8 cellular contexts compared by ENCODE assay signal in the genomic region with DNA sequence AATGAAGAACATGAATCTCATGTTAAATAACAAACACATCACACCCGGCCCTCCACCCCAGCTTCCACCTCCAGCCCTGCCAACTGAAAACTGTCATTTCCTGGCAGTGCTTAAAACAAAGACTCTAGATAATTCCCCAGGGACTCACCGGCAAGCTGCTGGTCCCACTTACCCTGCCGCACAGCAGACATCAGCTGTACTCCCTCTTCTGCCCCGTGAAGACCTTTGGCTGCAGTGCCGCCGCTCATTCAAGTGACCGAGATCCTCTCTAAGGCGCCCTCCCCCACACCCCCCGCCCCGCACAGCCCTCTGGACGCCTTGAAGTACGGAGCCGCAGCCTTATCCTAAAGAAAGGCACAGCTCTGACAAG. TPM values are rescaled to one million over a fixed set of nuclear protein-coding genes. Genes with fewer than 3 reads are reported as not detected.
DNase-seq lines count a peak whose midpoint lies in the region; ATAC-seq and TF ChIP-seq lines count a peak whose summit lies in the region.

No MANE protein-coding gene starts in this region.

- no peaks in the 10 kb centered on the region for H3K9me3 Mint-ChIP-seq in neural progenitor cell

- DNase-seq in activated CD4-positive, CD25-positive, alpha-beta regulatory T cell treated with anti-CD3 and anti-CD28 coated beads, Interleukin-2, amount 50 U/mL, for 72 hours: peak; percentile 39
- DNase-seq in activated CD4-positive, CD25-positive, alpha-beta regulatory T cell (lab: John Stamatoyannopoulos, UW): no peak
- DNase-seq in NCI-H1694 (lab: John Stamatoyannopoulos, UW): peak; percentile 71
- peak; percentile 77 for DNase-seq in activated effector memory CD4-positive, alpha-beta T cell treated with anti-CD3 and anti-CD28 coated beads, Interleukin-2, amount 50 U/mL, for 16 hours
- no peak for DNase-seq in foreskin keratinocyte
- DNase-seq in neural progenitor cell (ENCODE audit: low spot score): peak; percentile 77
- DNase-seq in NCI-H1930 (lab: John Stamatoyannopoulos, UW): no peak

- peaks cover 18% of the 10 kb centered on the region for H3F3A ChIP-seq in neural progenitor cell (ENCODE audit: low read depth)

- ATAC-seq in HG02571 (IDR thresholded peaks at IDR 0.05; ENCODE audit: unreplicated experiment) (peak; percentile 31), foreskin keratinocyte (peak; percentile 59)

- H3K27me3 Mint-ChIP-seq in neural progenitor cell (ENCODE audit: insufficient read depth, low read depth): peaks cover 5% of the 10 kb centered on the region

- H4K20me1 ChIP-seq in neural progenitor cell (ENCODE audit: low read depth): no peaks in the 10 kb centered on the region

- no peak for TF ChIP-seq CTCF in foreskin keratinocyte (conservative IDR thresholded peaks at IDR 0.05)
- TF ChIP-seq CTCF in neural progenitor cell (IDR thresholded peaks at IDR 0.05): no peak

- peak overlapping the region; percentile 73 for H3K4me3 ChIP-seq in neural progenitor cell

- H3K79me2 ChIP-seq in neural progenitor cell (ENCODE audit: low read depth): peaks cover 4% of the 10 kb centered on the region

- peaks cover 39% of the 10 kb centered on the region for H3K4me1 Mint-ChIP-seq in neural progenitor cell

- no peaks in the 10 kb centered on the region for H3K9me3 ChIP-seq in neural progenitor cell (ENCODE audit: low read depth)

- H3K36me3 Mint-ChIP-seq in neural progenitor cell: no peaks in the 10 kb centered on the region

- H2AFZ ChIP-seq in neural progenitor cell (replicated peaks): peak overlapping the region; percentile 81

- H3K4me1 ChIP-seq in foreskin keratinocyte: peaks cover 3% of the 10 kb centered on the region
- peaks cover 26% of the 10 kb centered on the region for H3K4me1 ChIP-seq in neural progenitor cell

- H3K4me3 Mint-ChIP-seq in neural progenitor cell: peak overlapping the region; percentile 96

- H3K27me3 ChIP-seq in foreskin keratinocyte (no peaks in the 10 kb centered on the region), neural progenitor cell (no peaks in the 10 kb centered on the region)

- H3K27ac Mint-ChIP-seq in neural progenitor cell: peak overlapping the region; percentile 89

- H3K27ac ChIP-seq in foreskin keratinocyte (no peak overlapping the region), neural progenitor cell (no peak overlapping the region)

- peak overlapping the region; percentile 87 for H3K4me2 ChIP-seq in neural progenitor cell

- H3K9ac ChIP-seq in neural progenitor cell: no peak overlapping the region

- no peaks in the 10 kb centered on the region for H3K36me3 ChIP-seq in neural progenitor cell

RNA-seq across cellular contexts. Expression of gene GLRX, which starts 0.5 kb away (rescaled TPM):
- total RNA-seq in foreskin keratinocyte: 1.8 and 4.2 TPM in 2 replicates
- polyA plus RNA-seq in foreskin keratinocyte: 3.6 and 6.4 TPM in 2 replicates
- 15.1 and 21.0 TPM in 2 replicates for total RNA-seq in neural progenitor cell (ENCODE audit: low replicate concordance)

Comparison
In these comparisons a context has a peak if more than half of its experiments do, and no peak if none do; other contexts are left out.
1. DNase-seq: peak in activated CD4-positive, CD25-positive, alpha-beta regulatory T cell treated with anti-CD3 and anti-CD28 coated beads, Interleukin-2, amount 50 U/mL, for 72 hours (single experiment), NCI-H1694 (single experiment), activated effector memory CD4-positive, alpha-beta T cell treated with anti-CD3 and anti-CD28 coated beads, Interleukin-2, amount 50 U/mL, for 16 hours (single experiment) and neural progenitor cell (single experiment); none in activated CD4-positive, CD25-positive, alpha-beta regulatory T cell (0 of 4), foreskin keratinocyte (0 of 2) and NCI-H1930 (0 of 2).